Comparison of ENCODE assay signal across 20 cellular contexts in the genomic region with DNA sequence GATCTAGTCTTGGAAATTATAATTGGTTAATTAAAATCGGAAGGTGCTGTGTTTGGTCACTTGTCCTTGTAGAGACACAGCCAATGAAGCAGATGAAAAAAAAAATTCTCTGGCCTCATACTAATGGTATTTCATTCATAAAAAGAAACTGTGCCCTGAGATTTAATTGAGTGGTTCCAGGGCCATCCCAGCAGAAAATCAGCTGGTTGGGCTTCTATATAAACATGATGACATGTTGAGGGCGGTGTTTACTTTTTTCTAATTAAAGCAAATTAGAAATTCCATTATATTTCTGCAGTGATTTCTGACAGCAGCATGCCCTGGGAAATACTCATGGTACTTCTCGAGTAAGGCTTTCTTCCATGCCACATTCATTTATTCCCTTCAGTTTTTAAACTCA.
DNase-seq lines count a peak whose midpoint lies in the region; ATAC-seq and TF ChIP-seq lines count a peak whose summit lies in the region.
"Had no signal": no experiment of that assay in that cellular context is flagged by ENCODE, and none has a peak within 500 bp of the region (broad histone marks: within the 10 kb centered on the region; RNA-seq: fewer than 3 reads in every experiment).

No MANE protein-coding gene starts in this region.

- H3K4me1 Mint-ChIP-seq in activated T-helper 2 cell treated with anti-CD3 and anti-CD28 coated beads, Interferon-gamma antibody, Interleukin-2, Interleukin-4, amounts not matched to agents 10 μg/mL and 5 μg/mL and 100 μg/mL, durations not matched to agents 14 hours and 24 hours and 36 hours (ENCODE audit: low read depth) = no peaks in the 10 kb centered on the region
- H3K4me1 Mint-ChIP-seq: B cell; CD4-positive, CD25-positive, alpha-beta regulatory T cell had no signal

- no peaks in the 10 kb centered on the region for H3K27me3 Mint-ChIP-seq in activated T-helper 2 cell treated with anti-CD3 and anti-CD28 coated beads, Interferon-gamma antibody, Interleukin-2, Interleukin-4, amounts not matched to agents 10 μg/mL and 5 μg/mL and 100 μg/mL, durations not matched to agents 14 hours and 24 hours and 36 hours (ENCODE audit: low read depth)
- H3K27me3 Mint-ChIP-seq: B cell; CD4-positive, CD25-positive, alpha-beta regulatory T cell had no signal

- H3K4me3 Mint-ChIP-seq in activated T-helper 2 cell treated with anti-CD3 and anti-CD28 coated beads, Interferon-gamma antibody, Interleukin-2, Interleukin-4, amounts not matched to agents 10 μg/mL and 5 μg/mL and 100 μg/mL, durations not matched to agents 14 hours and 24 hours and 36 hours (ENCODE audit: low read depth) = no peak overlapping the region
- H3K4me3 Mint-ChIP-seq: B cell; CD4-positive, CD25-positive, alpha-beta regulatory T cell; CD8-positive, alpha-beta T cell had no signal

- intact Hi-C loops in sciatic nerve (cut with DNase I) = no loop called here
- intact Hi-C loops in activated T-helper 2 cell treated with anti-CD3 and anti-CD28 coated beads, Interferon-gamma antibody, Interleukin-2, Interleukin-4, amounts not matched to agents 10 μg/mL and 5 μg/mL and 100 μg/mL, durations not matched to agents 14 hours and 24 hours and 36 hours (cut with micrococcal nuclease) = no loop called here

- H3K27ac ChIP-seq in HEK293 (ENCODE audit: extremely low read depth, low read depth, low read length) = no peak overlapping the region
- H3K27ac ChIP-seq: BLaER1, C4-2B, GM23248 had no signal

- H3K4me1 ChIP-seq in HEK293 (ENCODE audit: control insufficient read depth, insufficient read depth, low read length) = no peaks in the 10 kb centered on the region
- H3K4me1 ChIP-seq: BLaER1, Caco-2 had no signal

- CTCF ChIA-PET in HEK293 (lab: Yijun Ruan, JAX) = no interaction called here

- no peak overlapping the region for H3K27ac Mint-ChIP-seq in activated T-helper 2 cell treated with anti-CD3 and anti-CD28 coated beads, Interferon-gamma antibody, Interleukin-2, Interleukin-4, amounts not matched to agents 10 μg/mL and 5 μg/mL and 100 μg/mL, durations not matched to agents 14 hours and 24 hours and 36 hours
- H3K27ac Mint-ChIP-seq: B cell; CD4-positive, CD25-positive, alpha-beta regulatory T cell; CD8-positive, alpha-beta T cell had no signal

- no peak overlapping the region for H3K4me3 ChIP-seq in HEK293 (ENCODE audit: low read depth, low read length)
- H3K4me3 ChIP-seq: BLaER1, GM12878, GM23248 had no signal

- no peaks in the 10 kb centered on the region for H3K36me3 ChIP-seq in HEK293 (ENCODE audit: control insufficient read depth in 2 of 2, insufficient read depth in 1 of 2, low read length in 2 of 2)
- H3K36me3 ChIP-seq: BLaER1 had no signal

- no peaks in the 10 kb centered on the region for H3K36me3 Mint-ChIP-seq in activated T-helper 2 cell treated with anti-CD3 and anti-CD28 coated beads, Interferon-gamma antibody, Interleukin-2, Interleukin-4, amounts not matched to agents 10 μg/mL and 5 μg/mL and 100 μg/mL, durations not matched to agents 14 hours and 24 hours and 36 hours (ENCODE audit: low read depth)
- H3K36me3 Mint-ChIP-seq: CD4-positive, CD25-positive, alpha-beta regulatory T cell; CD8-positive, alpha-beta T cell had no signal

- TF ChIP-seq CTCF in HEK293 (tag by site-specific recombination; IDR thresholded peaks at IDR 0.05) = no peak

- ATAC-seq in sciatic nerve (peak; percentile 41), esophagus mucosa (no peak)
- ATAC-seq: CD8-positive, alpha-beta T cell; GM12878 had no signal

- no peaks in the 10 kb centered on the region for H3K9me3 ChIP-seq in HEK293 (ENCODE audit: control insufficient read depth, insufficient read depth, low read depth, low read length)
- H3K9me3 ChIP-seq: BLaER1, Caco-2 had no signal

- no peaks in the 10 kb centered on the region for H3K9me3 Mint-ChIP-seq in activated T-helper 2 cell treated with anti-CD3 and anti-CD28 coated beads, Interferon-gamma antibody, Interleukin-2, Interleukin-4, amounts not matched to agents 10 μg/mL and 5 μg/mL and 100 μg/mL, durations not matched to agents 14 hours and 24 hours and 36 hours
- H3K9me3 Mint-ChIP-seq: CD8-positive, alpha-beta T cell had no signal

- POLR2A ChIA-PET in HEK293 (lab: Yijun Ruan, JAX) = no interaction called here

- DNase-seq in sciatic nerve (ENCODE audit: low spot score) = no peak
- DNase-seq in activated T-helper 2 cell treated with anti-CD3 and anti-CD28 coated beads, Interferon-gamma antibody, Interleukin-2, Interleukin-4, amounts not matched to agents 10 μg/mL and 5 μg/mL and 100 μg/mL, durations not matched to agents 14 hours and 24 hours and 36 hours (ENCODE audit: low spot score) = no peak
- DNase-seq in activated CD4-positive, alpha-beta T cell treated with anti-CD3 and anti-CD28 coated beads, Interleukin-2, amount 50 U/mL, for 48 hours = no peak
- DNase-seq: Caco-2; CD4-positive, CD25-positive, alpha-beta regulatory T cell; CD8-positive, alpha-beta T cell; DMS153; DND-41; EL; GDM1; GM23248; H7; HCEC 1CT had no signal

TF ChIP-seq in HEK293, 187 proteins besides CTCF, POLR2A, EP300 and RAD21:
- TF ChIP-seq ZNF138 (tag by site-specific recombination; IDR thresholded peaks at IDR 0.05; ENCODE audit: borderline replicate concordance) = no peak
- TF ChIP-seq, protein P1, sequence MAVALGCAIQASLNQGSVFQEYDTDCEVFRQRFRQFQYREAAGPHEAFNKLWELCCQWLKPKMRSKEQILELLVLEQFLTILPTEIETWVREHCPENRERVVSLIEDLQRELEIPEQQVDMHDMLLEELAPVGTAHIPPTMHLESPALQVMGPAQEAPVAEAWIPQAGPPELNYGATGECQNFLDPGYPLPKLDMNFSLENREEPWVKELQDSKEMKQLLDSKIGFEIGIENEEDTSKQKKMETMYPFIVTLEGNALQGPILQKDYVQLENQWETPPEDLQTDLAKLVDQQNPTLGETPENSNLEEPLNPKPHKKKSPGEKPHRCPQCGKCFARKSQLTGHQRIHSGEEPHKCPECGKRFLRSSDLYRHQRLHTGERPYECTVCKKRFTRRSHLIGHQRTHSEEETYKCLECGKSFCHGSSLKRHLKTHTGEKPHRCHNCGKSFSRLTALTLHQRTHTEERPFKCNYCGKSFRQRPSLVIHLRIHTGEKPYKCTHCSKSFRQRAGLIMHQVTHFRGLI (tag by site-specific recombination; IDR thresholded peaks at IDR 0.05) = peak; percentile 55; the same call in 1 of the 2 replicates
TF ChIP-seq in HEK293: peak in this region for 1.

TF ChIP-seq in PFSK-1, 5 proteins besides CTCF, POLR2A, EP300 and RAD21:
- TF ChIP-seq FOXP2 (optimal IDR thresholded peaks at IDR 0.05; ENCODE audit: borderline replicate concordance, extremely low read depth, extremely low read length, insufficient read depth) = no peak
- TF ChIP-seq TAF1 (IDR thresholded peaks at IDR 0.05; ENCODE audit: borderline replicate concordance, insufficient read depth, low read length) = 0 out of 2 replicates have a peak, but pooled peaks have one; percentile 25
- TF ChIP-seq, protein P2, sequence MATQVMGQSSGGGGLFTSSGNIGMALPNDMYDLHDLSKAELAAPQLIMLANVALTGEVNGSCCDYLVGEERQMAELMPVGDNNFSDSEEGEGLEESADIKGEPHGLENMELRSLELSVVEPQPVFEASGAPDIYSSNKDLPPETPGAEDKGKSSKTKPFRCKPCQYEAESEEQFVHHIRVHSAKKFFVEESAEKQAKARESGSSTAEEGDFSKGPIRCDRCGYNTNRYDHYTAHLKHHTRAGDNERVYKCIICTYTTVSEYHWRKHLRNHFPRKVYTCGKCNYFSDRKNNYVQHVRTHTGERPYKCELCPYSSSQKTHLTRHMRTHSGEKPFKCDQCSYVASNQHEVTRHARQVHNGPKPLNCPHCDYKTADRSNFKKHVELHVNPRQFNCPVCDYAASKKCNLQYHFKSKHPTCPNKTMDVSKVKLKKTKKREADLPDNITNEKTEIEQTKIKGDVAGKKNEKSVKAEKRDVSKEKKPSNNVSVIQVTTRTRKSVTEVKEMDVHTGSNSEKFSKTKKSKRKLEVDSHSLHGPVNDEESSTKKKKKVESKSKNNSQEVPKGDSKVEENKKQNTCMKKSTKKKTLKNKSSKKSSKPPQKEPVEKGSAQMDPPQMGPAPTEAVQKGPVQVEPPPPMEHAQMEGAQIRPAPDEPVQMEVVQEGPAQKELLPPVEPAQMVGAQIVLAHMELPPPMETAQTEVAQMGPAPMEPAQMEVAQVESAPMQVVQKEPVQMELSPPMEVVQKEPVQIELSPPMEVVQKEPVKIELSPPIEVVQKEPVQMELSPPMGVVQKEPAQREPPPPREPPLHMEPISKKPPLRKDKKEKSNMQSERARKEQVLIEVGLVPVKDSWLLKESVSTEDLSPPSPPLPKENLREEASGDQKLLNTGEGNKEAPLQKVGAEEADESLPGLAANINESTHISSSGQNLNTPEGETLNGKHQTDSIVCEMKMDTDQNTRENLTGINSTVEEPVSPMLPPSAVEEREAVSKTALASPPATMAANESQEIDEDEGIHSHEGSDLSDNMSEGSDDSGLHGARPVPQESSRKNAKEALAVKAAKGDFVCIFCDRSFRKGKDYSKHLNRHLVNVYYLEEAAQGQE (IDR thresholded peaks at IDR 0.05; ENCODE audit: insufficient read depth in 1 of 2, low read depth in 2 of 2, low read length in 2 of 2) = no peak
- peak; percentile 91; the same call in 1 of the 2 replicates for TF ChIP-seq SIN3A (IDR thresholded peaks at IDR 0.05; ENCODE audit: borderline replicate concordance, insufficient read depth, low read length)
